8 cellular contexts compared by ENCODE assay signal in genomic region chr6:36874443-36875249, GRCh38. TPM values are rescaled to one million over a fixed set of nuclear protein-coding genes. Genes with fewer than 3 reads are reported as not detected.
A peak's percentile ranks its signal among the peaks of the same experiment; 100 is the strongest.
DNase-seq lines count a peak whose midpoint lies in the region; ATAC-seq and TF ChIP-seq lines count a peak whose summit lies in the region.

Gene PPIL1, minus strand, starts transcription at chr6:36874803. Its CDS starts 31 bp downstream, at chr6:36874772.

- TF ChIP-seq CTCF in OCI-LY7 (conservative IDR thresholded peaks at IDR 0.05; ENCODE audit: low read length): 0 out of 2 replicates have a peak, but pooled peaks have one; percentile 15

- no peaks in the 10 kb centered on the region for H3K9me2 ChIP-seq in OCI-LY7 (ENCODE audit: insufficient read depth, low read length)

- peak within 1 kb of the TSS; percentile 79 for H3K4me3 ChIP-seq in HUES64 (ENCODE audit: low read length)
- H3K4me3 ChIP-seq in OCI-LY7 (ENCODE audit: low read depth, low read length, poor library complexity, severe bottlenecking): peak within 1 kb of the TSS; percentile 88

- H3K27me3 ChIP-seq in HUES64 (ENCODE audit: insufficient read depth, low read length): peaks cover 6% of the 10 kb centered on the region; the same call in 1 of the 2 replicates

- under 1% methylated on average over 52 of the region's 54 CpGs for WGBS in HUES64

- H3K9me3 ChIP-seq in HUES64 (ENCODE audit: insufficient read depth, low read depth, low read length): no peaks in the 10 kb centered on the region
- no peaks in the 10 kb centered on the region for H3K9me3 ChIP-seq in OCI-LY7 (ENCODE audit: low read length)

- peak within 1 kb of the TSS; percentile 80 for H3K4me2 ChIP-seq in OCI-LY7 (ENCODE audit: low read length)

- DNase-seq in Caki2 (ENCODE audit: low read depth): peak; percentile 91
- peak; percentile 94 for DNase-seq in OCI-LY7 (ENCODE audit: low spot score)
- DNase-seq in activated T-cell treated with anti-CD3 and anti-CD28 coated beads for 1 hour (ENCODE audit: low read depth): peak; percentile 73
- DNase-seq in epidermal melanocyte (ENCODE audit: insufficient read length, low spot score): peak; percentile 91
- DNase-seq in middle frontal gyrus (ENCODE audit: extremely low spot score, low spot score): peak; percentile 62
- peak; percentile 65 to 75 for DNase-seq in stimulated activated CD8-positive, alpha-beta memory T cell treated with anti-CD3 and anti-CD28 coated beads, Interleukin-2, amount 100 ng/mL, for 48 hours (ENCODE audit: low read depth in 2 of 2)

- peak within 1 kb of the TSS; percentile 96 for H2AFZ ChIP-seq in OCI-LY7 (ENCODE audit: low read length)

- peaks cover 35% of the 10 kb centered on the region for H3K79me2 ChIP-seq in OCI-LY7 (ENCODE audit: insufficient read depth, low read depth, low read length)

- CTCF ChIA-PET in OCI-LY7 (lab: Charles Lee; ENCODE audit: unreplicated experiment): interaction anchor here (1.6 to 3.4 kb wide), 2 partner anchors 11 to 21 kb away, joined by 4 to 20 read pairs; partner anchors contain the start of gene C6orf89

- H3K4me1 ChIP-seq in HUES64 (ENCODE audit: insufficient read depth, low read length): peaks cover 14% of the 10 kb centered on the region
- peaks cover 24% of the 10 kb centered on the region for H3K4me1 ChIP-seq in OCI-LY7 (ENCODE audit: insufficient read depth, low read length, poor library complexity, severe bottlenecking)

- intact Hi-C loops in OCI-LY7 (cut with micrococcal nuclease; ENCODE audit: unreplicated experiment): loop anchor here (1.0 kb wide), 1 partner anchor 132 kb away; no protein-coding TSS in a partner anchor

- H4K20me1 ChIP-seq in OCI-LY7 (ENCODE audit: insufficient read depth, low read length): no peaks in the 10 kb centered on the region; the same call in 1 of the 2 replicates

- peak within 1 kb of the TSS; percentile 89 for H3K9ac ChIP-seq in HUES64 (ENCODE audit: low read depth, low read length)

- H3K27ac ChIP-seq in HUES64 (ENCODE audit: low read depth, low read length): peak within 1 kb of the TSS; percentile 96
- peak within 1 kb of the TSS; percentile 68 for H3K27ac ChIP-seq in OCI-LY7 (ENCODE audit: low read depth, low read length, poor library complexity, severe bottlenecking)

- peak; percentile 69 for ATAC-seq in GM21390 (IDR thresholded peaks at IDR 0.05; ENCODE audit: unreplicated experiment)

- in situ Hi-C loops in Caki2 (cut with HindIII; ENCODE audit: low pct_unique_long_range_greater_than_20kb, low sequenced_read_pairs): no loop called here

- POLR2A ChIA-PET in OCI-LY7 (lab: Charles Lee): interaction anchor here (0.6 to 4.8 kb wide), 14 partner anchors 7 to 370 kb away, joined by 3 to 50 read pairs (median 4); partner anchors contain the start of genes C6orf89 and FGD2

- BruUV-seq in OCI-LY7 (replicated peaks; lab: Mats Ljungman, UMichigan): no TSS peak

- H3K36me3 ChIP-seq in HUES64 (ENCODE audit: insufficient read depth, low read length) (peaks cover 33% of the 10 kb centered on the region), OCI-LY7 (ENCODE audit: insufficient read depth, low read length) (peaks cover 31% of the 10 kb centered on the region)

RNA-seq across cellular contexts. Expression of gene PPIL1, which starts in this region (rescaled TPM):
- total RNA-seq in Caki2 (2014; rRNA removed; shearing (Covaris generic); ENCODE audit: low replicate concordance): 47.4 and 76.1 TPM in 2 replicates
- polyA plus RNA-seq in HUES64 (2013, experiment 1 of 2): 94.2 TPM
- polyA plus RNA-seq in HUES64 (2013, experiment 2 of 2): 88.6 TPM
- 34.6 and 38.9 TPM in 2 replicates for total RNA-seq in OCI-LY7 (2014; rRNA removed; shearing (Covaris generic))
- 35.6 and 40.0 TPM in 2 replicates for total RNA-seq in OCI-LY7 (2022)

Comparison
In these comparisons a context has a peak if more than half of its experiments do, and no peak if none do; other contexts are left out.
1. Peak in every context shown above with its lines: DNase-seq, ATAC-seq, H3K4me3 ChIP-seq and H3K27ac ChIP-seq.